1 cellular context compared by ENCODE assay signal in the genomic region with DNA sequence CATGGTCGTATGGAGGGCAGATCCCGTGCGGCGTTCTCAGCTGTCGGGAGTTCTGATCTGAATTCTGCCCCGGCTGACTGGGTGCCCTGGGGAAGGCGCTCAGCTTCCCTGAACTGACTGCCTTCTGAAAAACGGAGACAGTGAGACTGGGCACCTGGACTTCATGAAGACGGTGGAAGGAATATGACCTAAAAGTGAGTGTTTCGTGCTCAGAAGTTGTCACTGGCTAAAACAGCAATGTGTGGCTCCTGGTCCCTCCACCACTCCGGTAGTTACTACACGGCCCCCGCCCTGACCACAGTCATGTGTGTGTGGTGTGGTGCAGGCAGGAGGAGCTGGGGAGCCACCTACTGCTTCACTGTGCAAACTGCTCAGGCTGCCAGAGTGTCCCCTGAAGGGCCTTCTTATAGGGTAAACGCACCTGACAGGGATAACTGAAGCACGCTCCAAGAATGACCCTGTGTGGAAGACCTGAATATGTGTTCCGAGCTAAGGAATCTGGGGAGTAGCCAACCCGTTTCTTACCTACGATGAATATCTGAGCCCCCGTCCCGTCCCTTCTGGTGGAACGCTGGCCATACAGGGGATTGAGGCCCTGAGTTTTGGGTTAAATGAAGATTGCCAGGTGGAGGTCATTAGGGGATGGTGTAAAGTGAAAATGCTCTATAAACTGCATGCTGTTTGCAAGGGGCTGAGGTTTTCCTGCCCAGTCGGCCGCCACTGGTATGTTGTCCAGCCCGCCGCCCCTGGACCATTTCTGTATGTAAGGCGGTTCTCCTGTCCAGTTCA.
A peak's percentile ranks its signal among the peaks of the same experiment; 100 is the strongest.
TF ChIP-seq lines count a peak whose summit lies in the region.

No MANE protein-coding gene starts in this region.

TF ChIP-seq in GM12878, 131 proteins besides CTCF, POLR2A, EP300 and RAD21:
- TF ChIP-seq ZNF592 (IDR thresholded peaks at IDR 0.05) (no peak), EGR1 (IDR thresholded peaks at IDR 0.05; ENCODE audit: borderline replicate concordance in 1 of 2, low read depth in 2 of 2, low read length in 2 of 2) (0 out of 3 replicates have a peak, but pooled peaks of 1 of the 2 experiments have one; percentile 47), NFIC (IDR thresholded peaks at IDR 0.05; ENCODE audit: low read depth, low read length) (no peak), E2F4 (IDR thresholded peaks at IDR 0.05; ENCODE audit: low read depth, low read length) (no peak), TCF12 (IDR thresholded peaks at IDR 0.05; ENCODE audit: low read depth, low read length) (no peak), FOXK2 (IDR thresholded peaks at IDR 0.05) (no peak), YY1 (IDR thresholded peaks at IDR 0.05; ENCODE audit: low read depth, low read length) (0 out of 2 replicates have a peak, but pooled peaks have one; percentile 47), ZZZ3 (IDR thresholded peaks at IDR 0.05; ENCODE audit: control insufficient read depth, insufficient read length, low read depth) (no peak), SIX5 (IDR thresholded peaks at IDR 0.05; ENCODE audit: low read depth, low read length, severe bottlenecking) (no peak), BHLHE40 (IDR thresholded peaks at IDR 0.05; ENCODE audit: borderline replicate concordance in 1 of 2, low read depth in 2 of 2, low read length in 1 of 2) (peak; percentile 24 to 64; a peak in 1 of 4 replicates), IRF3 (IDR thresholded peaks at IDR 0.05) (no peak), RAD51 (IDR thresholded peaks at IDR 0.05) (no peak), SUPT20H (IDR thresholded peaks at IDR 0.05; ENCODE audit: borderline replicate concordance, control insufficient read depth, low read depth, low read length) (no peak), ZNF207 (IDR thresholded peaks at IDR 0.05; ENCODE audit: borderline replicate concordance) (no peak), STAT3 (IDR thresholded peaks at IDR 0.05; ENCODE audit: low read depth, low read length) (no peak), RUNX3 (IDR thresholded peaks at IDR 0.05; ENCODE audit: low read length) (peak; percentile 94), MXI1 (IDR thresholded peaks at IDR 0.05; ENCODE audit: low read depth, low read length) (no peak), CBFB (IDR thresholded peaks at IDR 0.05; ENCODE audit: low read depth) (peak; percentile 73; the same call in 1 of the 2 replicates), SMC3 (IDR thresholded peaks at IDR 0.05; ENCODE audit: borderline replicate concordance, low read length) (peak; percentile 43; the same call in 1 of the 2 replicates), MTA2 (IDR thresholded peaks at IDR 0.05; ENCODE audit: low read depth) (no peak), ETV6 (conservative IDR thresholded peaks at IDR 0.05 in 1 of 2, IDR thresholded peaks at IDR 0.05 in 1 of 2; ENCODE audit: borderline replicate concordance in 1 of 2, low read depth in 1 of 2) (no peak)
- TF ChIP-seq, protein P1, sequence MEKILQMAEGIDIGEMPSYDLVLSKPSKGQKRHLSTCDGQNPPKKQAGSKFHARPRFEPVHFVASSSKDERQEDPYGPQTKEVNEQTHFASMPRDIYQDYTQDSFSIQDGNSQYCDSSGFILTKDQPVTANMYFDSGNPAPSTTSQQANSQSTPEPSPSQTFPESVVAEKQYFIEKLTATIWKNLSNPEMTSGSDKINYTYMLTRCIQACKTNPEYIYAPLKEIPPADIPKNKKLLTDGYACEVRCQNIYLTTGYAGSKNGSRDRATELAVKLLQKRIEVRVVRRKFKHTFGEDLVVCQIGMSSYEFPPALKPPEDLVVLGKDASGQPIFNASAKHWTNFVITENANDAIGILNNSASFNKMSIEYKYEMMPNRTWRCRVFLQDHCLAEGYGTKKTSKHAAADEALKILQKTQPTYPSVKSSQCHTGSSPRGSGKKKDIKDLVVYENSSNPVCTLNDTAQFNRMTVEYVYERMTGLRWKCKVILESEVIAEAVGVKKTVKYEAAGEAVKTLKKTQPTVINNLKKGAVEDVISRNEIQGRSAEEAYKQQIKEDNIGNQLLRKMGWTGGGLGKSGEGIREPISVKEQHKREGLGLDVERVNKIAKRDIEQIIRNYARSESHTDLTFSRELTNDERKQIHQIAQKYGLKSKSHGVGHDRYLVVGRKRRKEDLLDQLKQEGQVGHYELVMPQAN (conservative IDR thresholded peaks at IDR 0.05): no peak
- TF ChIP-seq, protein P2, sequence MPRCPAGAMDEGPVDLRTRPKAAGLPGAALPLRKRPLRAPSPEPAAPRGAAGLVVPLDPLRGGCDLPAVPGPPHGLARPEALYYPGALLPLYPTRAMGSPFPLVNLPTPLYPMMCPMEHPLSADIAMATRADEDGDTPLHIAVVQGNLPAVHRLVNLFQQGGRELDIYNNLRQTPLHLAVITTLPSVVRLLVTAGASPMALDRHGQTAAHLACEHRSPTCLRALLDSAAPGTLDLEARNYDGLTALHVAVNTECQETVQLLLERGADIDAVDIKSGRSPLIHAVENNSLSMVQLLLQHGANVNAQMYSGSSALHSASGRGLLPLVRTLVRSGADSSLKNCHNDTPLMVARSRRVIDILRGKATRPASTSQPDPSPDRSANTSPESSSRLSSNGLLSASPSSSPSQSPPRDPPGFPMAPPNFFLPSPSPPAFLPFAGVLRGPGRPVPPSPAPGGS (IDR thresholded peaks at IDR 0.05; ENCODE audit: borderline replicate concordance, insufficient read depth, low read depth, low read length, poor library complexity, severe bottlenecking): no peak
